ENCODE assay signal across 7 cellular contexts in genomic region chr17:4938670-4939553, GRCh38. TPM values are rescaled to one million over a fixed set of nuclear protein-coding genes. Genes with fewer than 3 reads are reported as not detected.
A peak's percentile ranks its signal among the peaks of the same experiment; 100 is the strongest.
DNase-seq lines count a peak whose midpoint lies in the region; ATAC-seq and TF ChIP-seq lines count a peak whose summit lies in the region.
"Had no signal": no experiment of that assay in that cellular context is flagged by ENCODE, and none has a peak within 500 bp of the region (broad histone marks: within the 10 kb centered on the region; RNA-seq: fewer than 3 reads in every experiment).

No MANE protein-coding gene starts in this region.

- peaks cover 64% of the 10 kb centered on the region for H3K4me1 Mint-ChIP-seq in activated CD8-positive, alpha-beta T cell treated with anti-CD3 and anti-CD28 coated beads, Interleukin-2, amount 10 ng/mL, durations not matched to agents 7 days and 5 days (ENCODE audit: low read depth)

- no peak for DNase-seq in activated CD8-positive, alpha-beta T cell treated with anti-CD3 and anti-CD28 coated beads, Interleukin-2, amount 10 ng/mL, durations not matched to agents 7 days and 5 days
- DNase-seq in lower lobe of right lung, result no peak
- no peak for DNase-seq in activated CD4-positive, alpha-beta T cell treated with anti-CD3 and anti-CD28 coated beads, Interleukin-2, amount 50 U/mL, for 1 hour

- H3K4me3 ChIP-seq in GM08714 (ENCODE audit: low read length) (peak overlapping the region; percentile 86), lower lobe of right lung (peak overlapping the region; percentile 97)

- H3K27ac ChIP-seq in lower lobe of right lung, result peak overlapping the region; percentile 90

- no peaks in the 10 kb centered on the region for H3K27me3 Mint-ChIP-seq in activated CD8-positive, alpha-beta T cell treated with anti-CD3 and anti-CD28 coated beads, Interleukin-2, amount 10 ng/mL, durations not matched to agents 7 days and 5 days (ENCODE audit: low read depth)

- H3K27ac Mint-ChIP-seq in activated CD8-positive, alpha-beta T cell treated with anti-CD3 and anti-CD28 coated beads, Interleukin-2, amount 10 ng/mL, durations not matched to agents 7 days and 5 days, result peak overlapping the region; percentile 88

- no peak for ATAC-seq in activated CD8-positive, alpha-beta T cell treated with anti-CD3 and anti-CD28 coated beads, Interleukin-2, amount 10 ng/mL, durations not matched to agents 7 days and 5 days
- ATAC-seq in lower lobe of right lung (no peak), GM19351 (IDR thresholded peaks at IDR 0.05; ENCODE audit: unreplicated experiment) (no peak), HG03565 (IDR thresholded peaks at IDR 0.05; ENCODE audit: unreplicated experiment) (no peak)

- peaks cover 50% of the 10 kb centered on the region for H3K36me3 ChIP-seq in lower lobe of right lung

- peak overlapping the region; percentile 97 for H3K4me3 Mint-ChIP-seq in activated CD8-positive, alpha-beta T cell treated with anti-CD3 and anti-CD28 coated beads, Interleukin-2, amount 10 ng/mL, durations not matched to agents 7 days and 5 days

- H3K27me3 ChIP-seq in lower lobe of right lung (ENCODE audit: low read depth), result no peaks in the 10 kb centered on the region

- no peak for TF ChIP-seq CTCF in lower lobe of right lung (IDR thresholded peaks at IDR 0.05)

- no peaks in the 10 kb centered on the region for H3K9me3 Mint-ChIP-seq in activated CD8-positive, alpha-beta T cell treated with anti-CD3 and anti-CD28 coated beads, Interleukin-2, amount 10 ng/mL, durations not matched to agents 7 days and 5 days (ENCODE audit: insufficient read depth)

- intact Hi-C loops in lower lobe of right lung (cut with DNase I), result no loop called here

- peaks cover 80% of the 10 kb centered on the region for H3K36me3 Mint-ChIP-seq in activated CD8-positive, alpha-beta T cell treated with anti-CD3 and anti-CD28 coated beads, Interleukin-2, amount 10 ng/mL, durations not matched to agents 7 days and 5 days (ENCODE audit: low read depth)

- POLR2A ChIA-PET in activated CD8-positive, alpha-beta T cell treated with anti-CD3 and anti-CD28 coated beads, Interleukin-2, amount 10 ng/mL, durations not matched to agents 7 days and 5 days (lab: Charles Lee), result interaction anchor here (0.6 to 5.8 kb wide), 12 partner anchors 10 to 229 kb away, joined by 3 to 101 read pairs (median 4); partner anchors contain the start of genes ARRB2, C17orf107, ENO3 and INCA1

- peaks cover 49% of the 10 kb centered on the region for H3K4me1 ChIP-seq in lower lobe of right lung

- no peaks in the 10 kb centered on the region for H3K9me3 ChIP-seq in lower lobe of right lung

- CTCF ChIA-PET in activated CD8-positive, alpha-beta T cell treated with anti-CD3 and anti-CD28 coated beads, Interleukin-2, amount 10 ng/mL, durations not matched to agents 7 days and 5 days (lab: Charles Lee), result interaction anchor here (0.8 to 3.4 kb wide), 13 partner anchors 13 to 49 kb away, joined by 3 to 26 read pairs (median 5); partner anchors contain the start of genes CAMTA2, CHRNE, ENO3 and SPAG7

RNA-seq across cellular contexts. Expression of gene SLC25A11, which starts 0.9 kb away (rescaled TPM):
- 10 to 100 TPM; 78.5 to 86.4 TPM for total RNA-seq in activated CD8-positive, alpha-beta T cell treated with anti-CD3 and anti-CD28 coated beads, Interleukin-2, amount 10 ng/mL, durations not matched to agents 7 days and 5 days
- total RNA-seq in lower lobe of right lung, result 59.9 TPM

RNA-seq across cellular contexts. Expression of gene RNF167, which starts 1.2 kb away (rescaled TPM):
- total RNA-seq in activated CD8-positive, alpha-beta T cell treated with anti-CD3 and anti-CD28 coated beads, Interleukin-2, amount 10 ng/mL, durations not matched to agents 7 days and 5 days, result 100 to 1,000 TPM; 239 to 245 TPM
- 97.5 TPM for total RNA-seq in lower lobe of right lung

RNA-seq across cellular contexts. Expression of gene GP1BA, which starts 6.8 kb away (rescaled TPM):
- total RNA-seq in activated CD8-positive, alpha-beta T cell treated with anti-CD3 and anti-CD28 coated beads, Interleukin-2, amount 10 ng/mL, durations not matched to agents 7 days and 5 days, result not detected
- 0.92 TPM for total RNA-seq in lower lobe of right lung
- total RNA-seq: T-helper 2 cell treated with Interferon-gamma antibody and Interleukin-4, amounts not matched to agents 100 ng/mL and 5 ng/mL, for 36 hours had no signal

RNA-seq across cellular contexts. Expression of gene PFN1, which starts 9.4 kb away (rescaled TPM):
- total RNA-seq in activated CD8-positive, alpha-beta T cell treated with anti-CD3 and anti-CD28 coated beads, Interleukin-2, amount 10 ng/mL, durations not matched to agents 7 days and 5 days, result 1,000 to 10,000 TPM; 2,493 to 2,581 TPM
- total RNA-seq in lower lobe of right lung, result 528 TPM

RNA-seq across cellular contexts. Expression of gene ENO3, which starts 12.0 kb away (rescaled TPM):
- total RNA-seq in activated CD8-positive, alpha-beta T cell treated with anti-CD3 and anti-CD28 coated beads, Interleukin-2, amount 10 ng/mL, durations not matched to agents 7 days and 5 days, result 10 to 100 TPM; 26.6 to 34.3 TPM
- 8.2 TPM for total RNA-seq in lower lobe of right lung
